ENCODE assay signal across 1 cellular context in genomic region chr1:2494323-2494693, GRCh38.
TF ChIP-seq lines count a peak whose summit lies in the region.

No MANE protein-coding gene starts in this region.

TF ChIP-seq in HEK293, 187 proteins besides CTCF, POLR2A, EP300 and RAD21 (continued from another document):
- TF ChIP-seq INSM2 (tag by site-specific recombination; IDR thresholded peaks at IDR 0.05), result peak; percentile 71; the same call in 1 of the 2 replicates
- TF ChIP-seq IKZF3 (tag by site-specific recombination; IDR thresholded peaks at IDR 0.05), result peak; percentile 41; the same call in 1 of the 2 replicates
- TF ChIP-seq ZEB2 (tag by site-specific recombination; IDR thresholded peaks at IDR 0.05), result peak; percentile 79
- peak; percentile 95 for TF ChIP-seq GLIS1 (tag by site-specific recombination; IDR thresholded peaks at IDR 0.05)
- peak; percentile 95 for TF ChIP-seq ZNF629 (tag by site-specific recombination; IDR thresholded peaks at IDR 0.05)
- TF ChIP-seq ZFP69B (tag by site-specific recombination; IDR thresholded peaks at IDR 0.05), result no peak
- peak; percentile 25; the same call in 1 of the 2 replicates for TF ChIP-seq ZFP37 (tag by site-specific recombination; IDR thresholded peaks at IDR 0.05)
TF ChIP-seq in HEK293: peak in this region for 29.
